In genomic region chr6:57221936-57222683, GRCh38 we compare ENCODE assay signal across 8 cellular contexts. TPM values are rescaled to one million over a fixed set of nuclear protein-coding genes. Genes with fewer than 3 reads are reported as not detected.
DNase-seq lines count a peak whose midpoint lies in the region; ATAC-seq and TF ChIP-seq lines count a peak whose summit lies in the region.

RAB23 (minus strand) TSS chr6:57222307; CDS start chr6:57210380, 11,927 bp downstream.

- POLR2A ChIA-PET in activated B cell treated with CpG ODN at 0.5 μM for 24 hours (lab: Charles Lee), result interaction anchor here (1.1 to 2.1 kb wide), 2 partner anchors 50 to 95 kb away, joined by 3 to 12 read pairs; partner anchors contain the start of genes BAG2 and PRIM2

- peak within 1 kb of the TSS; percentile 91 for H3K27ac Mint-ChIP-seq in activated B cell treated with CpG ODN at 0.5 μM for 24 hours

- peak within 1 kb of the TSS; percentile 98 for H3K4me3 ChIP-seq in AG09309 (ENCODE audit: control insufficient read depth, low read depth, low read length)

- DNase-seq in AG09309 (ENCODE audit: low read depth) (no peak), NCI-H2196 (lab: John Stamatoyannopoulos, UW; ENCODE audit: unreplicated experiment) (peak; percentile 83), activated B cell treated with CpG ODN at 0.5 μM for 24 hours (peak; percentile 91), iris pigment epithelial cell (ENCODE audit: low read depth) (peak; percentile 81)
- peak; percentile 82 for DNase-seq in central memory CD4-positive, alpha-beta T cell
- peak; percentile 71 to 74 for DNase-seq in stimulated activated CD4-positive, alpha-beta T cell treated with anti-CD3 and anti-CD28 coated beads, Interleukin-12 subunit alpha, Interleukin-12 subunit beta, amount 100 ng/mL, for 24 hours (ENCODE audit: low read depth in 2 of 2)

- intact Hi-C loops in activated B cell treated with CpG ODN at 0.5 μM for 24 hours (cut with micrococcal nuclease), result loop anchor here (1.0 to 5.0 kb wide), 8 partner anchors 50 to 739 kb away; partner anchors contain the start of genes BAG2, KIAA1586 and ZNF451

- peak within 1 kb of the TSS; percentile 99 for H3K4me3 Mint-ChIP-seq in activated B cell treated with CpG ODN at 0.5 μM for 24 hours

- no peaks in the 10 kb centered on the region for H3K9me3 Mint-ChIP-seq in activated B cell treated with CpG ODN at 0.5 μM for 24 hours

- peaks cover 9% of the 10 kb centered on the region for H3K27me3 Mint-ChIP-seq in activated B cell treated with CpG ODN at 0.5 μM for 24 hours

- H3K4me1 Mint-ChIP-seq in activated B cell treated with CpG ODN at 0.5 μM for 24 hours, result peaks cover 11% of the 10 kb centered on the region

- TF ChIP-seq CTCF in AG09309 (IDR thresholded peaks at IDR 0.05; ENCODE audit: control insufficient read depth, insufficient read depth, low read depth, low read length, missing control alignments) (no peak), activated B cell treated with CpG ODN at 0.5 μM for 24 hours (IDR thresholded peaks at IDR 0.05) (no peak)

- peaks cover 2% of the 10 kb centered on the region for H3K36me3 Mint-ChIP-seq in activated B cell treated with CpG ODN at 0.5 μM for 24 hours (ENCODE audit: low read depth)

- ATAC-seq in GM18873 (IDR thresholded peaks at IDR 0.05; ENCODE audit: low FRiP score, unreplicated experiment), result peak; percentile 69
- peak; percentile 89 for ATAC-seq in HG03108 (IDR thresholded peaks at IDR 0.05; ENCODE audit: unreplicated experiment)
- ATAC-seq in activated B cell treated with CpG ODN at 0.5 μM for 24 hours (ENCODE audit: low read depth), result peak; percentile 89

- CTCF ChIA-PET in activated B cell treated with CpG ODN at 0.5 μM for 24 hours (lab: Charles Lee), result interaction anchor here (0.8 kb wide), 1 partner anchor 317 kb away, joined by 3 read pairs; no protein-coding TSS in a partner anchor

RNA-seq across cellular contexts. Expression of gene RAB23, which starts in this region (rescaled TPM):
- total RNA-seq in activated B cell treated with CpG ODN at 0.5 μM for 24 hours, result 0.32 and 0.49 TPM in 2 replicates

Comparison
In these comparisons a context has a peak if more than half of its experiments do, and no peak if none do; other contexts are left out.
1. Peak in DNase-seq and ATAC-seq in activated B cell treated with CpG ODN at 0.5 μM for 24 hours; RNA of the gene not detected or under 1 TPM.